In genomic region chr5:132489051-132489770, GRCh38 we compare ENCODE assay signal across 8 cellular contexts.
DNase-seq lines count a peak whose midpoint lies in the region; ATAC-seq and TF ChIP-seq lines count a peak whose summit lies in the region.

No MANE protein-coding gene starts in this region.

- no peaks in the 10 kb centered on the region for H3K27me3 ChIP-seq in parathyroid adenoma (ENCODE audit: control insufficient read depth, insufficient read depth, low read length)

- 0 out of 2 replicates have a peak, but pooled peaks have one; percentile 26 for TF ChIP-seq POLR2A in Raji (IDR thresholded peaks at IDR 0.05; ENCODE audit: insufficient read depth, low read depth, low read length)

- peak; percentile 49 for DNase-seq in GM12865 (ENCODE audit: low read depth)
- no peak for DNase-seq in effector memory CD8-positive, alpha-beta T cell
- DNase-seq in GOT3 (lab: John Stamatoyannopoulos, UW), result no peak
- DNase-seq in NCI-H446 (lab: John Stamatoyannopoulos, UW), result no peak
- DNase-seq in HK-2 (ENCODE audit: unreplicated experiment), result no peak
- DNase-seq in NCI-H1436 treated with DMSO at 0.1 percent for 48 hours (lab: John Stamatoyannopoulos, UW), result no peak

- peaks cover 58 to 71% of the 10 kb centered on the region in 2 donors for H3K4me1 Mint-ChIP-seq in effector memory CD8-positive, alpha-beta T cell (ENCODE audit: low read depth in 2 of 2)

- no peak overlapping the region for H3K9ac ChIP-seq in parathyroid adenoma

- H3K9me3 ChIP-seq in parathyroid adenoma (ENCODE audit: control insufficient read depth, low read length), result no peaks in the 10 kb centered on the region

- H3K9me3 Mint-ChIP-seq in effector memory CD8-positive, alpha-beta T cell, result no peaks in the 10 kb centered on the region

- peak overlapping the region; percentile 78 for H3K4me2 ChIP-seq in parathyroid adenoma (ENCODE audit: low read length)

- peaks cover 3% of the 10 kb centered on the region for H3K4me1 ChIP-seq in parathyroid adenoma

- H3K27me3 Mint-ChIP-seq in effector memory CD8-positive, alpha-beta T cell, result no peaks in the 10 kb centered on the region

- H2AFZ ChIP-seq in parathyroid adenoma, result no peak overlapping the region

- H3K36me3 ChIP-seq in parathyroid adenoma (ENCODE audit: control insufficient read depth, insufficient read depth, low read length), result no peaks in the 10 kb centered on the region

- H3K4me3 ChIP-seq in GM12865 (ENCODE audit: low read depth, low read length) (peak overlapping the region; percentile 73), parathyroid adenoma (ENCODE audit: low read depth, low read length) (peak overlapping the region; percentile 66)

- TF ChIP-seq CTCF in GM12865 (IDR thresholded peaks at IDR 0.05; ENCODE audit: insufficient read depth, low read depth, low read length, missing control alignments) (no peak), parathyroid adenoma (IDR thresholded peaks at IDR 0.05) (no peak)

- peak overlapping the region; percentile 53 for H3K27ac ChIP-seq in parathyroid adenoma

- H3K79me2 ChIP-seq in parathyroid adenoma, result peaks cover 5% of the 10 kb centered on the region

- H3K27ac Mint-ChIP-seq in effector memory CD8-positive, alpha-beta T cell, result peak overlapping the region; percentile 99

- peak overlapping the region; percentile 90 to 98 for H3K4me3 Mint-ChIP-seq in effector memory CD8-positive, alpha-beta T cell

- no peak for ATAC-seq in effector memory CD8-positive, alpha-beta T cell (replicated peaks)

- peaks cover 81% of the 10 kb centered on the region for H3K36me3 Mint-ChIP-seq in effector memory CD8-positive, alpha-beta T cell (ENCODE audit: insufficient read depth)
